In genomic region chr15:55279100-55279745, GRCh38 we compare ENCODE assay signal across 1 cellular context.
TF ChIP-seq lines count a peak whose summit lies in the region.

No MANE protein-coding gene starts in this region.

TF ChIP-seq in HepG2, 621 proteins besides CTCF, POLR2A, EP300 and RAD21:
- TF ChIP-seq KLF12 (CRISPR knock-in tag; IDR thresholded peaks at IDR 0.05; ENCODE audit: borderline replicate concordance), result no peak
